In genomic region chr11:69669486-69669885, GRCh38 we compare ENCODE assay signal across 15 cellular contexts. TPM values are rescaled to one million over a fixed set of nuclear protein-coding genes. Genes with fewer than 3 reads are reported as not detected.
"Had no signal": no experiment of that assay in that cellular context is flagged by ENCODE, and none has a peak within 500 bp of the region (broad histone marks: within the 10 kb centered on the region; RNA-seq: fewer than 3 reads in every experiment).

No MANE protein-coding gene starts in this region.

- FAIRE-seq: astrocyte had no signal

- H3K27ac ChIP-seq: lower lobe of right lung, suprapubic skin had no signal

- DNase-seq: activated gamma-delta T cell, cerebellar nuclear complex had no signal

- H3K27me3 ChIP-seq: adrenal gland, breast epithelium, gastroesophageal sphincter, heart left ventricle, suprapubic skin, transverse colon had no signal

- H3K9me3 ChIP-seq: adrenal gland, breast epithelium, gastroesophageal sphincter, heart left ventricle, lower lobe of right lung, suprapubic skin, transverse colon had no signal

- H3K36me3 ChIP-seq: breast epithelium had no signal

- H3K4me3 ChIP-seq: adrenal gland, breast epithelium, gastroesophageal sphincter, heart left ventricle, lower lobe of right lung, suprapubic skin, transverse colon had no signal

RNA-seq across cellular contexts. Expression of gene FGF19, which starts 34.3 kb away (rescaled TPM):
- total RNA-seq: adrenal gland; astrocyte; breast epithelium; esophagus mucosa; gastroesophageal sphincter; heart left ventricle; lower lobe of right lung; mesothelial cell of epicardium; natural killer cell treated with Interleukin-12 subunit alpha and Interleukin-12 subunit beta and Interleukin-15 and Interleukin-18, amount 100 ng/mL, for 72 hours; renal cortical epithelial cell; skeletal muscle tissue; suprapubic skin; transverse colon had no signal
- polyA plus RNA-seq: adrenal gland, heart left ventricle had no signal
